In the genomic region with DNA sequence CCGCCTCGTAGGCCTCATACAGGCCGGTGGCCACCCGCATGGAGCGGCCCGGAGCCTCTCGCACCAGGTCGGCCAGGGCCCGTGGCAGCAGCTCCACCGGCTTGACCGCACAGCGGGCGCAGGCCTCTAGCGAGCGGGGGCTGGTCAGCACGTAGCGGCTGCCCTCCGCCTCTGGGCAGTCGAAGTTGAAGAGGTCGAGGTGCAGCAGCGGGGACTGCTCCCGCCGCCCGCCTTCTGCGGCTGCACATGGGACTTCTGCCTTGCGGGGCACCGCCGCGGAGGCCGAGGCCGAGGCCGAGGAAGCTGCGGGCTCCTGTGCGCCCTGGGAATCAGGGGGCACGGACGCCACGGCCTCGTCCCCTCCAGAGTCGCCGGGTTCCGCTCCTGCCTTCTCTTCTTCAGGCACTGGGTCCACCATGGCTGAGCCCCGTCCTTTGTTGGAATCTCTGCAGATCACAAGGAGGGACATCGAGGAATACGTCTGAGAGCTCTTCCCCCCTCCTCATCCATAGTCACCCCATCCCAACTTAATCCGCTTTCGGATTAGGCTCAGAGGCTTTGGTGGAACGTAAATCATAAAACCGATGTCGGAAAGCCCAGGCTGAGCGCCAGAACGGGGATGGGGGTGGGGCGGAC, we compare ENCODE assay signal across 3 cellular contexts.
TF ChIP-seq lines count a peak whose summit lies in the region.

No MANE protein-coding gene starts in this region.

TF ChIP-seq in SK-N-SH, 30 proteins besides CTCF, POLR2A, EP300 and RAD21:
- TF ChIP-seq CHD2 (IDR thresholded peaks at IDR 0.05; ENCODE audit: low read length, partially characterized antibody), result no peak
- TF ChIP-seq MXI1 (IDR thresholded peaks at IDR 0.05; ENCODE audit: low read depth, low read length), result no peak
- TF ChIP-seq POLR2AphosphoS5 (IDR thresholded peaks at IDR 0.05; ENCODE audit: low read depth, low read length), result no peak
- TF ChIP-seq RCOR1 (IDR thresholded peaks at IDR 0.05; ENCODE audit: low read length), result no peak
- TF ChIP-seq FOSL2 (IDR thresholded peaks at IDR 0.05; ENCODE audit: borderline replicate concordance, low read depth), result no peak
- TF ChIP-seq, protein P1, sequence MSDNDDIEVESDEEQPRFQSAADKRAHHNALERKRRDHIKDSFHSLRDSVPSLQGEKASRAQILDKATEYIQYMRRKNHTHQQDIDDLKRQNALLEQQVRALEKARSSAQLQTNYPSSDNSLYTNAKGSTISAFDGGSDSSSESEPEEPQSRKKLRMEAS (IDR thresholded peaks at IDR 0.05; ENCODE audit: low read depth), result no peak
- no peak for TF ChIP-seq TEAD4 (IDR thresholded peaks at IDR 0.05; ENCODE audit: borderline replicate concordance, insufficient read depth)
- TF ChIP-seq SMC3 (IDR thresholded peaks at IDR 0.05; ENCODE audit: low read depth, low read length), result no peak
- no peak for TF ChIP-seq FOXM1 (IDR thresholded peaks at IDR 0.05; ENCODE audit: low read depth)
- no peak for TF ChIP-seq MEF2A (IDR thresholded peaks at IDR 0.05; ENCODE audit: borderline replicate concordance, low read depth)

TF ChIP-seq in SK-N-SH treated with all-trans-retinoic acid at 6 μM for 48 hours, 23 proteins besides CTCF, POLR2A, EP300 and RAD21:
- TF ChIP-seq PATZ1 (CRISPR knock-in tag; IDR thresholded peaks at IDR 0.05; ENCODE audit: borderline replicate concordance) (no peak), OSR1 (CRISPR knock-in tag; IDR thresholded peaks at IDR 0.05) (no peak), ZNF8 (CRISPR knock-in tag; IDR thresholded peaks at IDR 0.05) (no peak), GLIS3 (CRISPR knock-in tag; IDR thresholded peaks at IDR 0.05) (no peak), ESRRG (CRISPR knock-in tag; IDR thresholded peaks at IDR 0.05) (no peak), ZNF70 (CRISPR knock-in tag; IDR thresholded peaks at IDR 0.05) (no peak), ZFP3 (CRISPR knock-in tag; IDR thresholded peaks at IDR 0.05) (no peak), ZNF565 (CRISPR knock-in tag; conservative IDR thresholded peaks at IDR 0.05; ENCODE audit: low read depth) (no peak), RARB (CRISPR knock-in tag; IDR thresholded peaks at IDR 0.05) (no peak), ZFP30 (CRISPR knock-in tag; IDR thresholded peaks at IDR 0.05) (no peak), ZC3H10 (CRISPR knock-in tag; IDR thresholded peaks at IDR 0.05) (no peak), CREB5 (CRISPR knock-in tag; IDR thresholded peaks at IDR 0.05; ENCODE audit: low read depth) (no peak), ARNTL (CRISPR knock-in tag; IDR thresholded peaks at IDR 0.05; ENCODE audit: borderline replicate concordance, low read depth) (no peak), TCF4 (CRISPR knock-in tag; IDR thresholded peaks at IDR 0.05; ENCODE audit: borderline replicate concordance) (no peak), PPARA (CRISPR knock-in tag; IDR thresholded peaks at IDR 0.05; ENCODE audit: borderline replicate concordance) (no peak)
- TF ChIP-seq, protein P2, sequence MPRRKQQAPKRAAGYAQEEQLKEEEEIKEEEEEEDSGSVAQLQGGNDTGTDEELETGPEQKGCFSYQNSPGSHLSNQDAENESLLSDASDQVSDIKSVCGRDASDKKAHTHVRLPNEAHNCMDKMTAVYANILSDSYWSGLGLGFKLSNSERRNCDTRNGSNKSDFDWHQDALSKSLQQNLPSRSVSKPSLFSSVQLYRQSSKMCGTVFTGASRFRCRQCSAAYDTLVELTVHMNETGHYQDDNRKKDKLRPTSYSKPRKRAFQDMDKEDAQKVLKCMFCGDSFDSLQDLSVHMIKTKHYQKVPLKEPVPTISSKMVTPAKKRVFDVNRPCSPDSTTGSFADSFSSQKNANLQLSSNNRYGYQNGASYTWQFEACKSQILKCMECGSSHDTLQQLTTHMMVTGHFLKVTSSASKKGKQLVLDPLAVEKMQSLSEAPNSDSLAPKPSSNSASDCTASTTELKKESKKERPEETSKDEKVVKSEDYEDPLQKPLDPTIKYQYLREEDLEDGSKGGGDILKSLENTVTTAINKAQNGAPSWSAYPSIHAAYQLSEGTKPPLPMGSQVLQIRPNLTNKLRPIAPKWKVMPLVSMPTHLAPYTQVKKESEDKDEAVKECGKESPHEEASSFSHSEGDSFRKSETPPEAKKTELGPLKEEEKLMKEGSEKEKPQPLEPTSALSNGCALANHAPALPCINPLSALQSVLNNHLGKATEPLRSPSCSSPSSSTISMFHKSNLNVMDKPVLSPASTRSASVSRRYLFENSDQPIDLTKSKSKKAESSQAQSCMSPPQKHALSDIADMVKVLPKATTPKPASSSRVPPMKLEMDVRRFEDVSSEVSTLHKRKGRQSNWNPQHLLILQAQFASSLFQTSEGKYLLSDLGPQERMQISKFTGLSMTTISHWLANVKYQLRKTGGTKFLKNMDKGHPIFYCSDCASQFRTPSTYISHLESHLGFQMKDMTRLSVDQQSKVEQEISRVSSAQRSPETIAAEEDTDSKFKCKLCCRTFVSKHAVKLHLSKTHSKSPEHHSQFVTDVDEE (CRISPR knock-in tag; IDR thresholded peaks at IDR 0.05), result no peak
- TF ChIP-seq, protein P3, sequence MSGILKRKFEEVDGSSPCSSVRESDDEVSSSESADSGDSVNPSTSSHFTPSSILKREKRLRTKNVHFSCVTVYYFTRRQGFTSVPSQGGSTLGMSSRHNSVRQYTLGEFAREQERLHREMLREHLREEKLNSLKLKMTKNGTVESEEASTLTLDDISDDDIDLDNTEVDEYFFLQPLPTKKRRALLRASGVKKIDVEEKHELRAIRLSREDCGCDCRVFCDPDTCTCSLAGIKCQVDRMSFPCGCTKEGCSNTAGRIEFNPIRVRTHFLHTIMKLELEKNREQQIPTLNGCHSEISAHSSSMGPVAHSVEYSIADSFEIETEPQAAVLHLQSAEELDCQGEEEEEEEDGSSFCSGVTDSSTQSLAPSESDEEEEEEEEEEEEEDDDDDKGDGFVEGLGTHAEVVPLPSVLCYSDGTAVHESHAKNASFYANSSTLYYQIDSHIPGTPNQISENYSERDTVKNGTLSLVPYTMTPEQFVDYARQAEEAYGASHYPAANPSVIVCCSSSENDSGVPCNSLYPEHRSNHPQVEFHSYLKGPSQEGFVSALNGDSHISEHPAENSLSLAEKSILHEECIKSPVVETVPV (CRISPR knock-in tag; IDR thresholded peaks at IDR 0.05), result no peak

TF ChIP-seq in H1, 55 proteins besides CTCF, POLR2A, EP300 and RAD21:
- TF ChIP-seq FOSL1 (IDR thresholded peaks at IDR 0.05; ENCODE audit: insufficient read depth, low read depth, low read length), result no peak
- no peak for TF ChIP-seq RFX5 (IDR thresholded peaks at IDR 0.05; ENCODE audit: borderline replicate concordance, low read depth, low read length)
- TF ChIP-seq KDM5A (IDR thresholded peaks at IDR 0.05; ENCODE audit: low read length), result no peak
- TF ChIP-seq NRF1 (IDR thresholded peaks at IDR 0.05; ENCODE audit: low read depth, low read length), result no peak
- no peak for TF ChIP-seq EZH2 (IDR thresholded peaks at IDR 0.05; ENCODE audit: low read depth, low read length, severe bottlenecking)
- TF ChIP-seq SIN3A (conservative IDR thresholded peaks at IDR 0.05 in 1 of 2, IDR thresholded peaks at IDR 0.05 in 1 of 2; ENCODE audit: low read depth in 1 of 2, low read length in 2 of 2), result no peak
- no peak for TF ChIP-seq ASH2L (IDR thresholded peaks at IDR 0.05; ENCODE audit: low read length)
- TF ChIP-seq CBX8 (IDR thresholded peaks at IDR 0.05; ENCODE audit: borderline replicate concordance, low read depth, low read length), result no peak
- no peak for TF ChIP-seq RXRA (IDR thresholded peaks at IDR 0.05; ENCODE audit: insufficient read depth, low read depth, low read length)
- no peak for TF ChIP-seq TEAD4 (IDR thresholded peaks at IDR 0.05; ENCODE audit: low read depth, low read length)
- no peak for TF ChIP-seq E2F6 (IDR thresholded peaks at IDR 0.05)
- no peak for TF ChIP-seq SAP30 (IDR thresholded peaks at IDR 0.05; ENCODE audit: insufficient read depth, insufficient replicate concordance, low read length)
- TF ChIP-seq ATF3 (IDR thresholded peaks at IDR 0.05; ENCODE audit: insufficient read depth, low read depth, low read length), result no peak
